27 cellular contexts compared by ENCODE assay signal in the genomic region with DNA sequence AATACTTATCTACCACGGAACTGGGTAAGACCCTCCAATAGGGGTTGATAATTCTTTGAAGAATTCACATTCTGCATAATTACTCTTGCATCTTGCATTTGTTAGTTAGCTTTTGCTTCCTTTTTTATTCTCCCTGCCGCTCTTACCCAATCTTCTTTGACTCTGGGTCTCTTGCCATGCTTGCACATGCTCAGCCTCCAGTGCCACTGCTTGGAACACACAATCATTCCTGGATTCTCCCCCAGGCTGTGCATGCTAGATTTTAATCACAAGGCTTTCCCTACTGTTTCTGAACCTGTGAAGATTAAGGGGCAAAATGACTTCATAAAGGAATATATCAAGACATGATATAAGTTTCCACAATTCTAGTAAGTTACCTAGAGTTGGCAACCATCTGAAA.
"Had no signal": no experiment of that assay in that cellular context is flagged by ENCODE, and none has a peak within 500 bp of the region (broad histone marks: within the 10 kb centered on the region; RNA-seq: fewer than 3 reads in every experiment).

No MANE protein-coding gene starts in this region.

- H3K27me3 ChIP-seq: brain microvascular endothelial cell, dorsolateral prefrontal cortex, gastroesophageal sphincter, ovary, right lobe of liver, uterus had no signal

- H3K9me3 ChIP-seq: gastroesophageal sphincter, ovary, right lobe of liver, thoracic aorta, uterus had no signal

- H3K27ac Mint-ChIP-seq: activated CD4-positive, alpha-beta memory T cell treated with anti-CD3 and anti-CD28 coated beads for 36 hours; activated CD4-positive, alpha-beta T cell treated with anti-CD3 and anti-CD28 coated beads, Interleukin-2, amount 10 ng/mL, durations not matched to agents 24 days and 14 days; activated T-cell treated with anti-CD3 and anti-CD28 coated beads, Interleukin-2, amount 50 U/mL, for 24 hours; memory B cell; naive thymus-derived CD4-positive, alpha-beta T cell; progenitor cell of endocrine pancreas; type B pancreatic cell had no signal

- H3K4me1 Mint-ChIP-seq: memory B cell had no signal

- H3K27me3 Mint-ChIP-seq: activated CD4-positive, alpha-beta memory T cell treated with anti-CD3 and anti-CD28 coated beads for 36 hours; activated CD4-positive, alpha-beta T cell treated with anti-CD3 and anti-CD28 coated beads, Interleukin-2, amount 10 ng/mL, durations not matched to agents 24 days and 14 days; activated T-cell treated with anti-CD3 and anti-CD28 coated beads, Interleukin-2, amount 50 U/mL, for 24 hours; memory B cell; naive thymus-derived CD4-positive, alpha-beta T cell; progenitor cell of endocrine pancreas; type B pancreatic cell had no signal

- H3K9me3 Mint-ChIP-seq: activated CD4-positive, alpha-beta memory T cell treated with anti-CD3 and anti-CD28 coated beads for 36 hours; activated CD4-positive, alpha-beta T cell treated with anti-CD3 and anti-CD28 coated beads, Interleukin-2, amount 10 ng/mL, durations not matched to agents 24 days and 14 days; activated T-cell treated with anti-CD3 and anti-CD28 coated beads, Interleukin-2, amount 50 U/mL, for 24 hours; memory B cell; naive thymus-derived CD4-positive, alpha-beta T cell; type B pancreatic cell had no signal

- H3K36me3 Mint-ChIP-seq: type B pancreatic cell had no signal

- ATAC-seq: gastroesophageal sphincter; left colon; naive thymus-derived CD4-positive, alpha-beta T cell; right lobe of liver; stimulated activated naive CD8-positive, alpha-beta T cell treated with anti-CD3 and anti-CD28 coated beads, Interleukin-15, Interleukin-2, amounts not matched to agents 100 U/mL and 50 U/mL, for 24 hours had no signal

- H3K4me3 Mint-ChIP-seq: activated CD4-positive, alpha-beta memory T cell treated with anti-CD3 and anti-CD28 coated beads for 36 hours; activated CD4-positive, alpha-beta T cell treated with anti-CD3 and anti-CD28 coated beads, Interleukin-2, amount 10 ng/mL, durations not matched to agents 24 days and 14 days; activated T-cell treated with anti-CD3 and anti-CD28 coated beads, Interleukin-2, amount 50 U/mL, for 24 hours; memory B cell; naive thymus-derived CD4-positive, alpha-beta T cell; type B pancreatic cell had no signal

- H3K4me1 ChIP-seq: gastroesophageal sphincter, uterus had no signal

- DNase-seq: activated CD4-positive, alpha-beta memory T cell treated with anti-CD3 and anti-CD28 coated beads for 36 hours; activated CD4-positive, alpha-beta T cell treated with anti-CD3 and anti-CD28 coated beads, Interleukin-2, amount 10 ng/mL, durations not matched to agents 24 days and 14 days; activated CD4-positive, CD25-positive, alpha-beta regulatory T cell treated with anti-CD3 and anti-CD28 coated beads, Interleukin-2, amount 50 U/mL, for 72 hours; activated CD8-positive, alpha-beta memory T cell treated with anti-CD3 and anti-CD28 coated beads, Interleukin-2, amount 50 U/mL, for 48 hours; activated gamma-delta T cell treated with Interleukin-2 at 50 U/mL for 16 hours; activated naive CD4-positive, alpha-beta T cell treated with anti-CD3 and anti-CD28 coated beads, Interleukin-2, amount 50 U/mL, for 16 hours; activated T-cell treated with anti-CD3 and anti-CD28 coated beads, Interleukin-2, amount 50 U/mL, for 24 hours; amniotic stem cell; brain microvascular endothelial cell; dorsolateral prefrontal cortex; effector memory CD4-positive, alpha-beta T cell; hippocampal formation; left colon; midbrain; naive thymus-derived CD4-positive, alpha-beta T cell; ovary; right lobe of liver; stimulated activated CD4-positive, alpha-beta T cell treated with anti-CD3 and anti-CD28 coated beads, Interleukin-2, amount 100 ng/mL, for 48 hours; stimulated activated naive CD8-positive, alpha-beta T cell treated with anti-CD3 and anti-CD28 coated beads, Interleukin-15, Interleukin-2, amounts not matched to agents 100 U/mL and 50 U/mL, for 24 hours; uterus; WERI-Rb-1 had no signal

- H3K27ac ChIP-seq: brain microvascular endothelial cell, coronary artery, dorsolateral prefrontal cortex, gastroesophageal sphincter, ovary, right lobe of liver, thoracic aorta, uterus, WERI-Rb-1 had no signal
